1 cellular context compared by ENCODE assay signal in the genomic region with DNA sequence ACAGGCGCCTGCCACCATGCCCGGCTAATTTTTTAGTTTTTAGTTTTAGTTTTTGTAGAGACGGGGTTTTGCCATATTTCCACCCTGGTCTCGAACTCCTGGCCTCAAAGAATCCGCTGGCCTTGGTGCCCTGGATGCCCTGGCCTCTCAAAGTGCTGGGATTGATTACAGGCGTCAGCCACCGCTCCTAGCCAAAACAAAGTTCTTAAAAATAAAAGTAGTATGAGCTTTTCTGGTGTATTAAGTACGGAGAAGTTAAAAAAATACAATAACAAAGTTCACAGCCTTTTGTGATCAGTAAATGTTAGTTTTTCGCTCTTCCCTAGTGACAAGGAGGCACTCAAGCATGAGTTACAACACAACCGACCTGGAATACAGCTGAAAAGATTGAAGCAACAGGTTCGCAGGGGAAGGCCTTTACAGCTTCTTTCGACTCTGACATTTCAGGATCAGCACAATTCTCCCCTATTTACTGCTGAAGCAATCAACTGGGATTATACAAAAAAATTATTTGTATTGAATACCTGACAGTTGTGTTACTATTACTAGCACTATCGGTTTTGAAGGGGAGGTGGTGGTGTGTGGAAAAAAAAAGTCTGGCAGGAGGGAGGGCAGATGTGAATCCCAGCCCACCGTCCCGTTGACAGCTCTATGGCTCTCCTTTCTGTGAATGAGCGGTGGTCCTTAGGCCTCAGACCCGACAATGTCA.
TF ChIP-seq lines count a peak whose summit lies in the region.

No MANE protein-coding gene starts in this region.

TF ChIP-seq in SK-N-SH, 30 proteins besides CTCF, POLR2A, EP300 and RAD21 (continued from another document):
- TF ChIP-seq, protein P1, sequence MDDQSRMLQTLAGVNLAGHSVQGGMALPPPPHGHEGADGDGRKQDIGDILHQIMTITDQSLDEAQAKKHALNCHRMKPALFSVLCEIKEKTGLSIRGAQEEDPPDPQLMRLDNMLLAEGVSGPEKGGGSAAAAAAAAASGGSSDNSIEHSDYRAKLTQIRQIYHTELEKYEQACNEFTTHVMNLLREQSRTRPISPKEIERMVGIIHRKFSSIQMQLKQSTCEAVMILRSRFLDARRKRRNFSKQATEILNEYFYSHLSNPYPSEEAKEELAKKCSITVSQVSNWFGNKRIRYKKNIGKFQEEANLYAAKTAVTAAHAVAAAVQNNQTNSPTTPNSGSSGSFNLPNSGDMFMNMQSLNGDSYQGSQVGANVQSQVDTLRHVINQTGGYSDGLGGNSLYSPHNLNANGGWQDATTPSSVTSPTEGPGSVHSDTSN (IDR thresholded peaks at IDR 0.05) = no peak
- TF ChIP-seq FOXM1 (IDR thresholded peaks at IDR 0.05; ENCODE audit: low read depth) = no peak
- TF ChIP-seq GABPA (IDR thresholded peaks at IDR 0.05; ENCODE audit: low read depth) = no peak
